8 cellular contexts compared by ENCODE assay signal in the genomic region with DNA sequence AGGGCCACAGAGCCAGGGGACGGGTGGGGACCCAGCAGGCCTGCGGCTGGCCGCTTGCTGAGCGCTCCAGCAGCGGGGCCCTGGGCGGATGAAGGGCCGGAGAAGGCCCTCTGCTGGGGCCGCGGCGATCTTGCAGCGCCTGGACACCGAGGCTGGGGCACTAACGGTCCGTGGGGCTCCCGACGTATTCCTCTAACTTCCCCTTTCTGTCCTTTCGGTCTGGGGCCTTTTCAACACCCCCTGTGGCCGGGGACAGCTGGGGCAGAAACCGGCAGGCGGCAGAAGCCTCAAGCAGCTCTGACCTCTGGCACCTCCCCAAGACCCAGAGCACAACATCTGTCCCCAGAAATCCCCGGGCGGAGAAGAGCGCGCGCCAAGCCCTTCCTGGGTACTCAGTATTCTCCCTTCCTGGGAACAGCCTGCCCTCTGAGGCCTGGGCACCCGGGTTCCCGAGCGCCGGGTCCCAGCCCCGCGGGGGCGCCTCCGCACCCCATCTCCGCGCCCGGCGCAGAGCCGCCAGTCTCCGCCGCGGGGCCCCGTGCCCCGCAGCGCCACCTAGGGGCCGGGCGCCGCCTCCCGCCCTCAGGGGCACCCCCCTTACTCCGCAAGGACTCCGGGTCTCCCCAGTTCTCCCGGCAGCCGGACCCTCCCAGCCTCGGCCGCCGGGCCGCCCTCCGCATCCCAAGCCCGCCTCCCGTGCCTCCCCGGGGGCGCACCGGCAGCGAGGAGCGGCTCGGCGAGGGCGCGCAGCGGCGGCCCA. TPM values are rescaled to one million over a fixed set of nuclear protein-coding genes. Genes with fewer than 3 reads are reported as not detected.
DNase-seq lines count a peak whose midpoint lies in the region; ATAC-seq and TF ChIP-seq lines count a peak whose summit lies in the region.

No MANE protein-coding gene starts in this region.

- no peaks in the 10 kb centered on the region for H3K27me3 ChIP-seq in ACC112 (ENCODE audit: insufficient read depth, low read length)
- no peaks in the 10 kb centered on the region for H3K27me3 ChIP-seq in lung (ENCODE audit: control insufficient read depth, insufficient read depth)

- H3K27ac ChIP-seq in ACC112 (ENCODE audit: low read depth, low read length) (peak overlapping the region; percentile 71), lung (ENCODE audit: low read depth in 1 of 2, low read length in 1 of 2) (peak overlapping the region; percentile 96 to 99)

- peak; percentile 41 for ATAC-seq in GM18517 (IDR thresholded peaks at IDR 0.05; ENCODE audit: unreplicated experiment)
- peak; percentile 55 for ATAC-seq in HG03064 (IDR thresholded peaks at IDR 0.05; ENCODE audit: low read depth, unreplicated experiment)
- peak; percentile 65 for ATAC-seq in activated CD8-positive, alpha-beta T cell treated with anti-CD3 and anti-CD28 coated beads for 36 hours
- ATAC-seq in lung (ENCODE audit: insufficient read depth, low FRiP score) = peak; percentile 80

- H3K4me1 ChIP-seq in ACC112 (ENCODE audit: control insufficient read depth, insufficient read depth, low read length, unreplicated experiment) (peaks cover 34% of the 10 kb centered on the region), lung (ENCODE audit: control insufficient read depth in 2 of 2, insufficient read depth in 2 of 2, low read length in 2 of 2) (peaks cover 4 to 11% of the 10 kb centered on the region in 2 donors)

- H3K36me3 ChIP-seq in ACC112 (ENCODE audit: insufficient read depth, low read length) (no peaks in the 10 kb centered on the region), lung (ENCODE audit: control insufficient read depth in 2 of 2, insufficient read depth in 2 of 2, low read length in 2 of 2) (no peaks in the 10 kb centered on the region)

- H3K9me3 Mint-ChIP-seq in activated CD8-positive, alpha-beta T cell treated with anti-CD3 and anti-CD28 coated beads for 36 hours = peaks cover 2% of the 10 kb centered on the region

- H3K79me2 ChIP-seq in ACC112 (ENCODE audit: control insufficient read depth, insufficient read depth, low read length, unreplicated experiment) = peaks cover 28% of the 10 kb centered on the region

- H3K36me3 Mint-ChIP-seq in activated CD8-positive, alpha-beta T cell treated with anti-CD3 and anti-CD28 coated beads for 36 hours (ENCODE audit: low read depth) = no peaks in the 10 kb centered on the region

- H3K27ac Mint-ChIP-seq in activated CD8-positive, alpha-beta T cell treated with anti-CD3 and anti-CD28 coated beads for 36 hours = peak overlapping the region; percentile 69

- DNase-seq in NCI-H460 (ENCODE audit: extremely low read depth, low read depth) = peak; percentile 41
- DNase-seq in activated CD8-positive, alpha-beta T cell treated with anti-CD3 and anti-CD28 coated beads for 36 hours = peak; percentile 65
- DNase-seq in effector CD4-positive, alpha-beta T cell = peak; percentile 64
- peak; percentile 79 for DNase-seq in lung (ENCODE audit: low spot score)
- DNase-seq in stimulated activated CD4-positive, alpha-beta T cell treated with anti-CD3 and anti-CD28 coated beads, TNF-alpha, amount 100 ng/mL, for 24 hours (ENCODE audit: low read depth in 3 of 3) = peak; percentile 42 to 66 (median 52)

- H3K27me3 Mint-ChIP-seq in activated CD8-positive, alpha-beta T cell treated with anti-CD3 and anti-CD28 coated beads for 36 hours = peaks cover 3% of the 10 kb centered on the region

- CTCF ChIA-PET in activated CD8-positive, alpha-beta T cell treated with anti-CD3 and anti-CD28 coated beads for 36 hours (lab: Charles Lee) = interaction anchor here (0.6 to 6.0 kb wide), 8 partner anchors 8 to 581 kb away, joined by 3 to 41 read pairs (median 4); no protein-coding TSS in a partner anchor

- 0 to 1% methylated on average over 42 to 70 of the region's 70 CpGs for WGBS in lung, 2 donors

- H3K4me3 Mint-ChIP-seq in activated CD8-positive, alpha-beta T cell treated with anti-CD3 and anti-CD28 coated beads for 36 hours = peak overlapping the region; percentile 75

- H2AFZ ChIP-seq in ACC112 (ENCODE audit: low read length, unreplicated experiment) = peak overlapping the region; percentile 88

- intact Hi-C loops in activated CD8-positive, alpha-beta T cell treated with anti-CD3 and anti-CD28 coated beads for 36 hours (cut with micrococcal nuclease) = loop anchor here (10.0 kb wide), 2 partner anchors 148 to 548 kb away; no protein-coding TSS in a partner anchor

- H3K4me3 ChIP-seq in ACC112 (ENCODE audit: low read depth, low read length) (peak overlapping the region; percentile 82), lung (peak overlapping the region; percentile 88)

- POLR2A ChIA-PET in activated CD8-positive, alpha-beta T cell treated with anti-CD3 and anti-CD28 coated beads for 36 hours (lab: Charles Lee) = no interaction called here

- peaks cover 57% of the 10 kb centered on the region for H3K4me1 Mint-ChIP-seq in activated CD8-positive, alpha-beta T cell treated with anti-CD3 and anti-CD28 coated beads for 36 hours (ENCODE audit: low read depth)

- peak; percentile 82 for TF ChIP-seq CTCF in activated CD8-positive, alpha-beta T cell treated with anti-CD3 and anti-CD28 coated beads for 36 hours (IDR thresholded peaks at IDR 0.05)
- TF ChIP-seq CTCF in lung (IDR thresholded peaks at IDR 0.05; ENCODE audit: control extremely low read depth, extremely low read depth) = peak; percentile 44

- H3K9me3 ChIP-seq in lung (ENCODE audit: control insufficient read depth in 2 of 2, insufficient read depth in 1 of 2, low read length in 1 of 2) = no peaks in the 10 kb centered on the region

RNA-seq across cellular contexts. Expression of gene SLCO3A1, which starts 0.6 kb away (rescaled TPM):
- total RNA-seq in NCI-H460 (2014; rRNA removed; shearing (Covaris generic)) = 1.7 TPM in 2 replicates
- 0.36 and 4.5 TPM in 2 replicates for polyA plus RNA-seq in NCI-H460 (2014; cell fraction: nucleus; rRNA removed)
- total RNA-seq in activated CD8-positive, alpha-beta T cell treated with anti-CD3 and anti-CD28 coated beads for 36 hours = 1 to 10 TPM; 4.2 to 4.8 TPM
- 10 to 100 TPM; 20.5 to 56.3 TPM for total RNA-seq in lung
- 10 to 100 TPM; 26.0 to 41.0 TPM for polyA plus RNA-seq in lung

Comparison
In these comparisons a context has a peak if more than half of its experiments do, and no peak if none do; other contexts are left out.
1. Peak in every context shown above with its lines: DNase-seq, ATAC-seq, H3K4me3 ChIP-seq and H3K27ac ChIP-seq.